12 cellular contexts compared by ENCODE assay signal in genomic region chr4:184792334-184792733, GRCh38. TPM values are rescaled to one million over a fixed set of nuclear protein-coding genes. Genes with fewer than 3 reads are reported as not detected.
DNase-seq lines count a peak whose midpoint lies in the region; ATAC-seq and TF ChIP-seq lines count a peak whose summit lies in the region.
"Had no signal": no experiment of that assay in that cellular context is flagged by ENCODE, and none has a peak within 500 bp of the region (broad histone marks: within the 10 kb centered on the region; RNA-seq: fewer than 3 reads in every experiment).

No MANE protein-coding gene starts in this region.

- ATAC-seq in psoas muscle: peak; percentile 28 to 52 (median 47)
- ATAC-seq in HG02798 (IDR thresholded peaks at IDR 0.05; ENCODE audit: poor library complexity, unreplicated experiment): no peak
- ATAC-seq in GM18873 (IDR thresholded peaks at IDR 0.05; ENCODE audit: low FRiP score, unreplicated experiment): no peak
- no peak for ATAC-seq in GM21619 (IDR thresholded peaks at IDR 0.05; ENCODE audit: unreplicated experiment)

- 54 to 74% (median 57%) methylated on average over 8 of the region's 8 CpGs for WGBS in psoas muscle, 3 donors

- DNase-seq in CD1c-positive myeloid dendritic cell (ENCODE audit: extremely low spot score): peak; percentile 30
- peak; percentile 27 for DNase-seq in LHCN-M2 (ENCODE audit: low read depth)
- peak; percentile 82 for DNase-seq in choroid plexus epithelial cell (ENCODE audit: low read depth)
- DNase-seq in psoas muscle: no peak
- DNase-seq in GM13977 (ENCODE audit: low spot score): no peak
- DNase-seq: colonic mucosa, COR-L47, NCI-H1417, NCI-H526 had no signal

- H3K36me3 ChIP-seq in psoas muscle (ENCODE audit: insufficient read depth in 1 of 2, low read depth in 1 of 2): peaks cover 5 to 60% of the 10 kb centered on the region in 2 donors
- H3K36me3 ChIP-seq: colonic mucosa had no signal

- H3K27ac ChIP-seq in psoas muscle: peak overlapping the region; percentile 87
- H3K27ac ChIP-seq: colonic mucosa had no signal

- intact Hi-C loops in psoas muscle (cut with DNase I): no loop called here

- H3K4me3 ChIP-seq in choroid plexus epithelial cell (ENCODE audit: low read depth, low read length): no peak overlapping the region
- no peak overlapping the region for H3K4me3 ChIP-seq in psoas muscle
- H3K4me3 ChIP-seq: colonic mucosa had no signal

- no peaks in the 10 kb centered on the region for H3K9me3 ChIP-seq in psoas muscle
- H3K9me3 ChIP-seq: colonic mucosa had no signal

- H3K4me1 ChIP-seq in psoas muscle: peaks cover 66% of the 10 kb centered on the region
- H3K4me1 ChIP-seq: colonic mucosa had no signal

- TF ChIP-seq CTCF in choroid plexus epithelial cell (conservative IDR thresholded peaks at IDR 0.05; ENCODE audit: low read depth, low read length) (no peak), psoas muscle (IDR thresholded peaks at IDR 0.05) (no peak), GM13977 (IDR thresholded peaks at IDR 0.05; ENCODE audit: extremely low read depth, insufficient read depth, missing control alignments) (no peak)

- in situ Hi-C loops in GM13977 (cut with MboI; ENCODE audit: low pct_unique_long_range_greater_than_20kb, low sequenced_read_pairs, unreplicated experiment): no loop called here

- H3K27me3 ChIP-seq in psoas muscle (ENCODE audit: insufficient read depth in 3 of 3, low read length in 2 of 3): no peaks in the 10 kb centered on the region
- H3K27me3 ChIP-seq: colonic mucosa had no signal

RNA-seq across cellular contexts. Expression of gene ACSL1, which starts 33.4 kb away (rescaled TPM):
- total RNA-seq in LHCN-M2 (2014; rRNA removed) (83.0 and 115 TPM in 2 replicates), psoas muscle (1,000 to 10,000 TPM in 2 of 4 donors, 100 to 1,000 TPM in 2; 257 to 1,392 (median 704) TPM)
- 27.4 TPM for polyA plus RNA-seq in LHCN-M2 (2012)
- polyA plus RNA-seq in psoas muscle: 1,000 to 10,000 TPM in 1 of 3 donors, 100 to 1,000 TPM in 2; 435 to 1,333 (median 781) TPM

RNA-seq across cellular contexts. Expression of gene CENPU, which starts 58.4 kb away (rescaled TPM):
- total RNA-seq in LHCN-M2 (2014; rRNA removed) (73.7 and 85.5 TPM in 2 replicates), psoas muscle (1 to 10 TPM in 2 of 4 donors, under 1 TPM in 2; 0.63 to 1.6 (median 0.93) TPM)
- 15.5 TPM for polyA plus RNA-seq in LHCN-M2 (2012)
- polyA plus RNA-seq in psoas muscle: 1 to 10 TPM in 2 of 3 donors, under 1 TPM in 1; 0.91 to 2.0 (median 1.1) TPM

Comparison
In these comparisons a context has a peak if more than half of its experiments do, and no peak if none do; other contexts are left out.
1. DNase-seq: peak in CD1c-positive myeloid dendritic cell (single experiment), LHCN-M2 (single experiment) and choroid plexus epithelial cell (single experiment); none in psoas muscle (0 of 2) and GM13977 (single experiment).
2. ATAC-seq: peak in psoas muscle (4 of 4); none in HG02798 (single experiment), GM18873 (single experiment) and GM21619 (single experiment).
3. RNA of gene CENPU, which starts 58.4 kb away (total RNA-seq): 73.7 to 85.5 TPM in LHCN-M2; 0.63 to 1.6 TPM in psoas muscle; every median in the first group is over 10 times any median in the second.